Comparison of ENCODE assay signal across 27 cellular contexts in the genomic region with DNA sequence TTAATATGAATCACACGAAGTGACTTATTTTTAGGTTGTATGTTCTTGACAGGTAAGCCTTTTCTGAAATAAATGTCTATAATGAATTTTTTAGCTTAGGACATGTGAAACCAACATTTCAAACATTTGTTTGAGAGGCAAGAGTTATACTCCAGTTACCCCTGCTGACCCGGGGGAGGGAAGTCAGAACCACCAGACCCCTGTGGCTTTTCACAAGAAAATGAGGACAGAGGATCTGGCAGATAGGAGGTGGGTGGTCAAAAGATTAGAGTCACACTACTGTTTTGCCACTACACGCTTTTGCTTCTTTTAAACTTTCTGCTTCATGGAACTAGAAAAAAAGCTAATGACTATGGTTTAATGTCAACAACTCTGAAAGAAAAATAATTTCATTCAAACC. TPM values are rescaled to one million over a fixed set of nuclear protein-coding genes. Genes with fewer than 3 reads are reported as not detected.
A peak's percentile ranks its signal among the peaks of the same experiment; 100 is the strongest.
DNase-seq lines count a peak whose midpoint lies in the region; ATAC-seq and TF ChIP-seq lines count a peak whose summit lies in the region.
"Had no signal": no experiment of that assay in that cellular context is flagged by ENCODE, and none has a peak within 500 bp of the region (broad histone marks: within the 10 kb centered on the region; RNA-seq: fewer than 3 reads in every experiment).

No MANE protein-coding gene starts in this region.

- ATAC-seq in activated T-helper 17 cell treated with anti-CD3 and anti-CD28 coated beads, Interleukin-2, amount 50 U/mL, for 72 hours (replicated peaks): no peak
- ATAC-seq: activated CD4-positive, CD25-positive, alpha-beta regulatory T cell treated with anti-CD3 and anti-CD28 coated beads, Interleukin-2, amount 50 U/mL, for 24 hours; activated CD8-positive, alpha-beta T cell treated with anti-CD3 and anti-CD28 coated beads, Interleukin-2, amount 10 ng/mL, durations not matched to agents 7 days and 5 days had no signal

- no peak overlapping the region for H2AFZ ChIP-seq in neural progenitor cell (replicated peaks)
- H2AFZ ChIP-seq: GM23248 had no signal

- peak overlapping the region; percentile 90 for H3K27ac Mint-ChIP-seq in neural progenitor cell
- H3K27ac Mint-ChIP-seq in activated T-helper 17 cell treated with anti-CD3 and anti-CD28 coated beads, Interleukin-2, amount 50 U/mL, for 72 hours: no peak overlapping the region
- H3K27ac Mint-ChIP-seq: activated CD8-positive, alpha-beta T cell treated with anti-CD3 and anti-CD28 coated beads, Interleukin-2, amount 10 ng/mL, durations not matched to agents 7 days and 5 days; CD4-positive, alpha-beta T cell; memory B cell; naive B cell had no signal

- no peaks in the 10 kb centered on the region for H3K36me3 ChIP-seq in WERI-Rb-1
- H3K36me3 ChIP-seq in iPS-20b (ENCODE audit: insufficient read depth, low read depth, low read length): no peaks in the 10 kb centered on the region
- H3K36me3 ChIP-seq in neural progenitor cell: no peaks in the 10 kb centered on the region
- H3K36me3 ChIP-seq: brain microvascular endothelial cell, colonic mucosa, upper lobe of left lung had no signal

- H3K4me3 ChIP-seq in WERI-Rb-1 (ENCODE audit: low read depth, low read length) (no peak overlapping the region), iPS-20b (ENCODE audit: low read length) (0 out of 2 replicates have a peak overlapping the region, but pooled peaks have one; percentile 21), neural progenitor cell (no peak overlapping the region)
- H3K4me3 ChIP-seq: colonic mucosa, GM23248, upper lobe of left lung had no signal

- peaks cover 2% of the 10 kb centered on the region for H3K27me3 Mint-ChIP-seq in neural progenitor cell (ENCODE audit: insufficient read depth, low read depth)
- H3K27me3 Mint-ChIP-seq in activated T-helper 17 cell treated with anti-CD3 and anti-CD28 coated beads, Interleukin-2, amount 50 U/mL, for 72 hours: peaks cover 40% of the 10 kb centered on the region

- H3K4me1 Mint-ChIP-seq in neural progenitor cell: peaks cover 45% of the 10 kb centered on the region
- no peaks in the 10 kb centered on the region for H3K4me1 Mint-ChIP-seq in activated T-helper 17 cell treated with anti-CD3 and anti-CD28 coated beads, Interleukin-2, amount 50 U/mL, for 72 hours
- H3K4me1 Mint-ChIP-seq: naive B cell had no signal

- DNase-seq in DMS53 (lab: John Stamatoyannopoulos, UW) (peak; percentile 15), DMS53 treated with DMSO at 0.1 percent for 48 hours (lab: John Stamatoyannopoulos, UW; ENCODE audit: unreplicated experiment) (no peak), WERI-Rb-1 (peak; percentile 26), neural progenitor cell (ENCODE audit: low spot score) (peak; percentile 68), OCI-M2 (lab: John Stamatoyannopoulos, UW; ENCODE audit: unreplicated experiment) (no peak), NCI-H2171 treated with DMSO at 0.1 percent for 48 hours (lab: John Stamatoyannopoulos, UW) (no peak)
- DNase-seq: 8988T; activated CD8-positive, alpha-beta T cell treated with anti-CD3 and anti-CD28 coated beads, Interleukin-2, amount 10 ng/mL, durations not matched to agents 7 days and 5 days; activated gamma-delta T cell treated with Interleukin-2 at 50 U/mL for 16 hours; activated T-cell treated with anti-CD3 and anti-CD28 coated beads for 4 hours; CD4-positive, alpha-beta T cell; colonic mucosa; GDM1; GM23248; MV-4-11; naive B cell; NCI-H187; NCI-H526 treated with DMSO at 0.1 percent for 48 hours; small intestine; stimulated activated CD4-positive, alpha-beta T cell treated with anti-CD3 and anti-CD28 coated beads, Interleukin-2, amount 100 ng/mL, for 24 hours; substantia nigra; upper lobe of left lung had no signal

- H3K36me3 Mint-ChIP-seq in neural progenitor cell: no peaks in the 10 kb centered on the region
- no peaks in the 10 kb centered on the region for H3K36me3 Mint-ChIP-seq in activated T-helper 17 cell treated with anti-CD3 and anti-CD28 coated beads, Interleukin-2, amount 50 U/mL, for 72 hours (ENCODE audit: low read depth)
- H3K36me3 Mint-ChIP-seq: naive B cell had no signal

- peaks cover 5% of the 10 kb centered on the region for H3K9me3 Mint-ChIP-seq in neural progenitor cell
- H3K9me3 Mint-ChIP-seq in activated T-helper 17 cell treated with anti-CD3 and anti-CD28 coated beads, Interleukin-2, amount 50 U/mL, for 72 hours: no peaks in the 10 kb centered on the region
- H3K9me3 Mint-ChIP-seq: CD4-positive, alpha-beta T cell had no signal

- TF ChIP-seq CTCF in WERI-Rb-1 (IDR thresholded peaks at IDR 0.05; ENCODE audit: low read depth, low read length) (no peak), neural progenitor cell (IDR thresholded peaks at IDR 0.05) (no peak)

- H3F3A ChIP-seq in neural progenitor cell (ENCODE audit: low read depth): peaks cover 19% of the 10 kb centered on the region

- H3K4me2 ChIP-seq in neural progenitor cell: peak overlapping the region; percentile 60

- no peaks in the 10 kb centered on the region for H4K20me1 ChIP-seq in neural progenitor cell (ENCODE audit: low read depth)

- H3K9ac ChIP-seq in iPS-20b (ENCODE audit: low read depth, low read length) (peak overlapping the region; percentile 35; the same call in 1 of the 2 replicates), neural progenitor cell (no peak overlapping the region)
- H3K9ac ChIP-seq: GM23248 had no signal

- H3K79me2 ChIP-seq in neural progenitor cell (ENCODE audit: low read depth): no peaks in the 10 kb centered on the region

- no peaks in the 10 kb centered on the region for H3K27me3 ChIP-seq in WERI-Rb-1 (ENCODE audit: insufficient read depth, low read depth, severe bottlenecking)
- H3K27me3 ChIP-seq in iPS-20b (ENCODE audit: insufficient read depth, low read length): no peaks in the 10 kb centered on the region
- H3K27me3 ChIP-seq in neural progenitor cell: no peaks in the 10 kb centered on the region
- H3K27me3 ChIP-seq: brain microvascular endothelial cell, colonic mucosa, upper lobe of left lung had no signal

- no peaks in the 10 kb centered on the region for H3K9me3 ChIP-seq in WERI-Rb-1 (ENCODE audit: severe bottlenecking)
- no peaks in the 10 kb centered on the region for H3K9me3 ChIP-seq in iPS-20b (ENCODE audit: insufficient read depth, low read depth, low read length)
- no peaks in the 10 kb centered on the region for H3K9me3 ChIP-seq in neural progenitor cell (ENCODE audit: low read depth)
- H3K9me3 ChIP-seq: colonic mucosa, upper lobe of left lung had no signal

- no peak overlapping the region for H3K4me3 Mint-ChIP-seq in neural progenitor cell
- H3K4me3 Mint-ChIP-seq in activated T-helper 17 cell treated with anti-CD3 and anti-CD28 coated beads, Interleukin-2, amount 50 U/mL, for 72 hours: no peak overlapping the region
- H3K4me3 Mint-ChIP-seq: activated CD8-positive, alpha-beta T cell treated with anti-CD3 and anti-CD28 coated beads, Interleukin-2, amount 10 ng/mL, durations not matched to agents 7 days and 5 days; CD4-positive, alpha-beta T cell; memory B cell; naive B cell had no signal

- peak overlapping the region; percentile 71 for H3K27ac ChIP-seq in WERI-Rb-1
- no peak overlapping the region for H3K27ac ChIP-seq in iPS-20b (ENCODE audit: low read length)
- peak overlapping the region; percentile 87 for H3K27ac ChIP-seq in neural progenitor cell
- H3K27ac ChIP-seq: brain microvascular endothelial cell, colonic mucosa, GM23248, upper lobe of left lung had no signal

- peaks cover 13% of the 10 kb centered on the region; the same call in 1 of the 2 replicates for H3K4me1 ChIP-seq in iPS-20b (ENCODE audit: insufficient read depth, low read length)
- peaks cover 39% of the 10 kb centered on the region for H3K4me1 ChIP-seq in neural progenitor cell
- H3K4me1 ChIP-seq: colonic mucosa, upper lobe of left lung had no signal

RNA-seq across cellular contexts. Expression of a gene that starts 27.5 kb away (rescaled TPM):
- total RNA-seq in neural progenitor cell (ENCODE audit: low replicate concordance): not detected in 2 replicates
- total RNA-seq in activated T-helper 17 cell treated with anti-CD3 and anti-CD28 coated beads, Interleukin-2, amount 50 U/mL, for 72 hours: not detected
- total RNA-seq: activated CD8-positive, alpha-beta T cell treated with anti-CD3 and anti-CD28 coated beads, Interleukin-2, amount 10 ng/mL, durations not matched to agents 7 days and 5 days; CD4-positive, alpha-beta T cell had no signal

Comparison
In these comparisons a context has a peak if more than half of its experiments do, and no peak if none do; other contexts are left out.
1. DNase-seq: peak in DMS53 (single experiment), WERI-Rb-1 (single experiment) and neural progenitor cell (single experiment); none in DMS53 treated with DMSO at 0.1 percent for 48 hours (single experiment), OCI-M2 (single experiment) and NCI-H2171 treated with DMSO at 0.1 percent for 48 hours (single experiment).